In the genomic region with DNA sequence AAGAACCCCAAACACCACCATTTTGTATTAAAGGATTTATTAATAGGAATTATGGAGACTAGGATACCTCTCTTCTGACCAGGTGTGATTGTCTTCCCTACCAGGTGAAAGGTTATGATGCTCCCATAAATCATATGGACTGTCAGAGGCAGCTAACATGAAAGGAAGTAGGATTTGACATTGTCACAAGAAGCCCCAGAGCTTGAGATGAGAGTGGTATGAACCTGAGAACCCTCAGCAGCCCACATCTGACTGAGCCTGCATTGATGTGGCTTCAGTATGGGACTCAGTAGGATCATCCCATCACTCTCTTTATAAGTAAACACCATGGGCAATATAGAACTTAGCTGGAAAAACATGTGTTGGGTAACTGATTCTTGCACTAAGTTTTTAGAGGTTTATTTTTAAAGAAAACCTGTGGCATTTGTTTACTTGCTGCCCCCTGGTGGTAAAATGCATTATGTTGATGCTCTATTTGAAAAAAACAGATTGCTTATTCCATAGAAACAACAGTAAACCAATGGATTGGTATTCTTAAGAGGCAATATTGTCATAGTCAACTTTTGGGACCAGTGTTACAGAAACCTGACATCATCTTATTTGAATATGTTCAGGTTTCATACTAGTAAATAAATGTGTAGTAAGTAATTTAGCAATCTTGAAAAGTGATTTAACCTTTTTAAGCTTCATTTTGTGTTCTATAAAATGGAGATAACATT, we compare ENCODE assay signal across 8 cellular contexts. TPM values are rescaled to one million over a fixed set of nuclear protein-coding genes. Genes with fewer than 3 reads are reported as not detected.
DNase-seq lines count a peak whose midpoint lies in the region; ATAC-seq, FAIRE-seq and TF ChIP-seq lines count a peak whose summit lies in the region.

No MANE protein-coding gene starts in this region.

- H3K36me3 ChIP-seq in lung (ENCODE audit: control insufficient read depth in 2 of 2, insufficient read depth in 2 of 2, low read length in 2 of 2), result peaks cover 3 to 9% of the 10 kb centered on the region in 2 donors

- no peak overlapping the region for H3K27ac ChIP-seq in lung (ENCODE audit: low read depth in 1 of 2, low read length in 1 of 2)

- H3K4me1 ChIP-seq in lung (ENCODE audit: control insufficient read depth in 2 of 2, insufficient read depth in 2 of 2, low read length in 2 of 2), result no peaks in the 10 kb centered on the region

- ATAC-seq in lung (ENCODE audit: insufficient read depth, low FRiP score) (no peak), HG02610 (IDR thresholded peaks at IDR 0.05; ENCODE audit: unreplicated experiment) (no peak)

- peak; percentile 79 for DNase-seq in CD1c-positive myeloid dendritic cell (ENCODE audit: extremely low spot score)
- DNase-seq in GM10266 (ENCODE audit: extremely low spot score), result no peak
- DNase-seq in NCI-H748 (lab: John Stamatoyannopoulos, UW; ENCODE audit: unreplicated experiment), result peak; percentile 35
- peak; percentile 20 to 75 for DNase-seq in T47D (ENCODE audit: low read depth in 1 of 2, low spot score in 1 of 2)
- DNase-seq in lung (ENCODE audit: low spot score), result no peak
- no peak for DNase-seq in urothelium cell line (ENCODE audit: low spot score)
- DNase-seq in globus pallidus (ENCODE audit: low spot score), result no peak

- in situ Hi-C loops in T47D (cut with HindIII; ENCODE audit: low pct_unique_long_range_greater_than_20kb, low sequenced_read_pairs), result no loop called here

- no peaks in the 10 kb centered on the region for H3K27me3 ChIP-seq in lung (ENCODE audit: control insufficient read depth, insufficient read depth)

- peak; percentile 29 for TF ChIP-seq CTCF in GM10266 (IDR thresholded peaks at IDR 0.05; ENCODE audit: control insufficient read depth, insufficient read depth, low read depth, missing control alignments)
- peak; percentile 26 for TF ChIP-seq CTCF in lung (IDR thresholded peaks at IDR 0.05; ENCODE audit: control extremely low read depth, extremely low read depth)

- no peaks in the 10 kb centered on the region for H3K9me3 ChIP-seq in lung (ENCODE audit: control insufficient read depth in 2 of 2, insufficient read depth in 1 of 2, low read length in 1 of 2)

- no peak overlapping the region for H3K4me3 ChIP-seq in lung

- FAIRE-seq in urothelium cell line (lab: Jason Lieb, UNC), result no peak

RNA-seq across cellular contexts. Expression of a gene that starts 16.6 kb away (rescaled TPM):
- total RNA-seq in lung, result 100 to 1,000 TPM in 1 of 2 donors, 10 to 100 TPM in 1; 62.8 to 219 TPM
- polyA plus RNA-seq in lung, result 10 to 100 TPM; 40.6 to 67.3 TPM

RNA-seq across cellular contexts. Expression of a gene that starts 40.1 kb away (rescaled TPM):
- total RNA-seq in lung, result 10 to 100 TPM; 24.3 to 39.7 TPM
- 10 to 100 TPM; 13.4 to 22.6 TPM for polyA plus RNA-seq in lung

Comparison
In these comparisons a context has a peak if more than half of its experiments do, and no peak if none do; other contexts are left out.
1. DNase-seq: peak in CD1c-positive myeloid dendritic cell (single experiment), NCI-H748 (single experiment) and T47D (2 of 2); none in GM10266 (single experiment), lung (single experiment), urothelium cell line (single experiment) and globus pallidus (single experiment).